In genomic region chr18:58279504-58280158, GRCh38 we compare ENCODE assay signal across 20 cellular contexts.
DNase-seq lines count a peak whose midpoint lies in the region; ATAC-seq and TF ChIP-seq lines count a peak whose summit lies in the region.
"Had no signal": no experiment of that assay in that cellular context is flagged by ENCODE, and none has a peak within 500 bp of the region (broad histone marks: within the 10 kb centered on the region; RNA-seq: fewer than 3 reads in every experiment).

No MANE protein-coding gene starts in this region.

- H3K4me1 ChIP-seq in mammary epithelial cell (ENCODE audit: insufficient read depth, low read length) (peaks cover 13% of the 10 kb centered on the region), lung (ENCODE audit: control insufficient read depth in 2 of 2, insufficient read depth in 2 of 2, low read length in 2 of 2) (peaks cover under 1 to 20% of the 10 kb centered on the region in 2 donors)
- H3K4me1 ChIP-seq: SJCRH30 had no signal

- H3K27me3 ChIP-seq in mammary epithelial cell (ENCODE audit: insufficient read depth, low read length) (no peaks in the 10 kb centered on the region), lung (ENCODE audit: control insufficient read depth, insufficient read depth) (no peaks in the 10 kb centered on the region)
- H3K27me3 ChIP-seq: SJCRH30 had no signal

- H3K9me3 Mint-ChIP-seq in MCF 10A (ENCODE audit: unreplicated experiment) (no peaks in the 10 kb centered on the region), WTC11 (peaks cover 8% of the 10 kb centered on the region; the same call in 1 of the 2 replicates)
- no peaks in the 10 kb centered on the region for H3K9me3 Mint-ChIP-seq in stimulated activated naive B cell treated with anti-CD40 and anti-IgM and Interleukin-4, amounts not matched to agents 10 μg/mL and 1 μg/mL and 100 μg/mL, for 72 hours
- H3K9me3 Mint-ChIP-seq: CD4-positive, alpha-beta T cell had no signal

- H3K27ac Mint-ChIP-seq in MCF 10A (ENCODE audit: low read depth, unreplicated experiment): peak overlapping the region; percentile 82
- H3K27ac Mint-ChIP-seq in WTC11: 0 out of 2 replicates have a peak overlapping the region, but pooled peaks have one; percentile 27
- no peak overlapping the region for H3K27ac Mint-ChIP-seq in stimulated activated naive B cell treated with anti-CD40 and anti-IgM and Interleukin-4, amounts not matched to agents 10 μg/mL and 1 μg/mL and 100 μg/mL, for 72 hours
- H3K27ac Mint-ChIP-seq: B cell; CD4-positive, alpha-beta T cell had no signal

- H3K36me3 Mint-ChIP-seq in MCF 10A (ENCODE audit: insufficient read depth, unreplicated experiment): no peaks in the 10 kb centered on the region
- no peaks in the 10 kb centered on the region for H3K36me3 Mint-ChIP-seq in WTC11
- peaks cover 0 to 2% of the 10 kb centered on the region in 2 donors for H3K36me3 Mint-ChIP-seq in stimulated activated naive B cell treated with anti-CD40 and anti-IgM and Interleukin-4, amounts not matched to agents 10 μg/mL and 1 μg/mL and 100 μg/mL, for 72 hours

- POLR2A ChIA-PET in MCF 10A (lab: Yijun Ruan, JAX): interaction anchor here (0.5 to 3.1 kb wide), 9 partner anchors 11 to 140 kb away, joined by 3 to 16 read pairs (median 4); no protein-coding TSS in a partner anchor
- POLR2A ChIA-PET in WTC11 (lab: Charles Lee): interaction anchor here (0.6 kb wide), 1 partner anchor 259 kb away, joined by 3 read pairs; no protein-coding TSS in a partner anchor

- H3K4me3 Mint-ChIP-seq in MCF 10A (ENCODE audit: unreplicated experiment): no peak overlapping the region
- no peak overlapping the region for H3K4me3 Mint-ChIP-seq in WTC11
- H3K4me3 Mint-ChIP-seq in stimulated activated naive B cell treated with anti-CD40 and anti-IgM and Interleukin-4, amounts not matched to agents 10 μg/mL and 1 μg/mL and 100 μg/mL, for 72 hours: no peak overlapping the region
- H3K4me3 Mint-ChIP-seq: B cell; CD4-positive, alpha-beta T cell had no signal

- no peaks in the 10 kb centered on the region for H4K20me1 ChIP-seq in mammary epithelial cell (ENCODE audit: insufficient read depth, low read length)

- dilution Hi-C loops in mammary epithelial cell (cut with HindIII; ENCODE audit: low sequenced_read_pairs): no loop called here

- WGBS in mammary epithelial cell (ENCODE audit: low coverage, missing lambda C conversion rate): 94% methylated on average over 5 of the region's 6 CpGs
- 68 to 83% methylated on average over 6 of the region's 6 CpGs for WGBS in lung, 2 donors

- H3K79me2 ChIP-seq in mammary epithelial cell (ENCODE audit: insufficient read depth, low read length): peaks cover 93% of the 10 kb centered on the region

- DNase-seq in MCF 10A (ENCODE audit: unreplicated experiment) (no peak), mammary epithelial cell (no peak), WTC11 (ENCODE audit: low spot score) (no peak), lung (ENCODE audit: low spot score) (peak; percentile 53), G401 (ENCODE audit: low spot score) (no peak)
- no peak for DNase-seq in activated CD4-positive, alpha-beta T cell treated with anti-CD3 and anti-CD28 coated beads for 4 hours
- no peak for DNase-seq in activated naive CD4-positive, alpha-beta T cell treated with anti-CD3 and anti-CD28 coated beads, Interleukin-2, amount 50 U/mL, for 16 hours
- no peak for DNase-seq in stimulated activated naive B cell treated with anti-CD40 and anti-IgM and Interleukin-4, amounts not matched to agents 10 μg/mL and 1 μg/mL and 100 μg/mL, for 72 hours
- DNase-seq: 8988T; Caco-2; CD4-positive, alpha-beta T cell; NCI-H1417 treated with DMSO at 0.1 percent for 48 hours; NCI-H2029; NCI-H2171; NCI-H526; PC-3; RPMI8226; SJCRH30 had no signal

- no TSS peak for BruUV-seq in MCF 10A (replicated peaks; lab: Mats Ljungman, UMichigan)
- no TSS peak for BruUV-seq in mammary epithelial cell (replicated peaks; lab: Mats Ljungman, UMichigan)

- ATAC-seq in WTC11 (no peak), lung (ENCODE audit: insufficient read depth, low FRiP score) (no peak)
- no peak for ATAC-seq in stimulated activated naive B cell treated with anti-CD40 and anti-IgM and Interleukin-4, amounts not matched to agents 10 μg/mL and 1 μg/mL and 100 μg/mL, for 72 hours (replicated peaks)
- ATAC-seq: PC-3 had no signal

- no peaks in the 10 kb centered on the region for H3K27me3 Mint-ChIP-seq in MCF 10A (ENCODE audit: insufficient read depth, unreplicated experiment)
- no peaks in the 10 kb centered on the region for H3K27me3 Mint-ChIP-seq in WTC11 (ENCODE audit: low read depth)
- H3K27me3 Mint-ChIP-seq in stimulated activated naive B cell treated with anti-CD40 and anti-IgM and Interleukin-4, amounts not matched to agents 10 μg/mL and 1 μg/mL and 100 μg/mL, for 72 hours: no peaks in the 10 kb centered on the region
- H3K27me3 Mint-ChIP-seq: B cell; CD4-positive, alpha-beta T cell had no signal

- no peak overlapping the region for H3K9ac ChIP-seq in mammary epithelial cell (ENCODE audit: insufficient read depth, low read length)
- H3K9ac ChIP-seq: KMS-11 had no signal

- H3K4me1 Mint-ChIP-seq in MCF 10A (ENCODE audit: insufficient read depth, unreplicated experiment): peaks cover 38% of the 10 kb centered on the region
- H3K4me1 Mint-ChIP-seq in WTC11: peaks cover 12% of the 10 kb centered on the region
- no peaks in the 10 kb centered on the region for H3K4me1 Mint-ChIP-seq in stimulated activated naive B cell treated with anti-CD40 and anti-IgM and Interleukin-4, amounts not matched to agents 10 μg/mL and 1 μg/mL and 100 μg/mL, for 72 hours
- H3K4me1 Mint-ChIP-seq: B cell had no signal

- H3K4me2 ChIP-seq in mammary epithelial cell (ENCODE audit: insufficient read depth, low read depth, low read length): no peak overlapping the region
- H3K4me2 ChIP-seq: KMS-11 had no signal

- in situ Hi-C loops in mammary epithelial cell (cut with MboI; ENCODE audit: low sequenced_read_pairs in 2 of 2): no loop called here
- in situ Hi-C loops in G401 (cut with HindIII; ENCODE audit: low sequenced_read_pairs): no loop called here

- intact Hi-C loops in MCF 10A (cut with micrococcal nuclease) (no loop called here), mammary epithelial cell (cut with micrococcal nuclease) (no loop called here)

- CTCF ChIA-PET in MCF 10A (lab: Yijun Ruan, JAX) (no interaction called here), mammary epithelial cell (lab: Charles Lee; ENCODE audit: low non-redundant PET) (no interaction called here), WTC11 (lab: Charles Lee) (no interaction called here)

- H3K9me3 ChIP-seq in mammary epithelial cell (replicated peaks; ENCODE audit: insufficient read depth, low read length): no peaks in the 10 kb centered on the region
- no peaks in the 10 kb centered on the region for H3K9me3 ChIP-seq in lung (ENCODE audit: control insufficient read depth in 2 of 2, insufficient read depth in 1 of 2, low read length in 1 of 2)
- H3K9me3 ChIP-seq: Caco-2, SJCRH30 had no signal

- peaks cover 3% of the 10 kb centered on the region for H3K36me3 ChIP-seq in mammary epithelial cell (ENCODE audit: insufficient read depth, low read length)
- no peaks in the 10 kb centered on the region for H3K36me3 ChIP-seq in lung (ENCODE audit: control insufficient read depth in 2 of 2, insufficient read depth in 2 of 2, low read length in 2 of 2)
- H3K36me3 ChIP-seq: SJCRH30 had no signal

- TF ChIP-seq CTCF in MCF 10A (IDR thresholded peaks at IDR 0.05; ENCODE audit: unreplicated experiment) (no peak), mammary epithelial cell (conservative IDR thresholded peaks at IDR 0.05 in 1 of 2, IDR thresholded peaks at IDR 0.05 in 1 of 2; ENCODE audit: extremely low read depth in 1 of 2, insufficient read depth in 1 of 2, low read depth in 1 of 2, low read length in 2 of 2) (no peak), WTC11 (IDR thresholded peaks at IDR 0.05) (no peak), lung (IDR thresholded peaks at IDR 0.05; ENCODE audit: control extremely low read depth, extremely low read depth) (no peak)

- H3K27ac ChIP-seq in mammary epithelial cell (ENCODE audit: insufficient read depth, low read depth, low read length): no peak overlapping the region
- peak overlapping the region in 1 of 2 donors; percentile 72 for H3K27ac ChIP-seq in lung (ENCODE audit: low read depth in 1 of 2, low read length in 1 of 2)
- H3K27ac ChIP-seq: KMS-11, SJCRH30 had no signal

- H3K4me3 ChIP-seq in mammary epithelial cell (replicated peaks in 1 of 3; ENCODE audit: insufficient read depth in 1 of 3, low read depth in 2 of 3, low read length in 3 of 3) (no peak overlapping the region), lung (no peak overlapping the region)
- H3K4me3 ChIP-seq: SJCRH30 had no signal

- no peak overlapping the region for H2AFZ ChIP-seq in mammary epithelial cell (ENCODE audit: low read depth, low read length)

TF ChIP-seq in WTC11, 78 proteins besides CTCF, POLR2A, EP300 and RAD21 (continues in another document):
- no peak for TF ChIP-seq KAT7 (CRISPR knock-in tag; IDR thresholded peaks at IDR 0.05; ENCODE audit: borderline replicate concordance)
- TF ChIP-seq CREM (CRISPR knock-in tag; IDR thresholded peaks at IDR 0.05): no peak
- TF ChIP-seq, protein P1, sequence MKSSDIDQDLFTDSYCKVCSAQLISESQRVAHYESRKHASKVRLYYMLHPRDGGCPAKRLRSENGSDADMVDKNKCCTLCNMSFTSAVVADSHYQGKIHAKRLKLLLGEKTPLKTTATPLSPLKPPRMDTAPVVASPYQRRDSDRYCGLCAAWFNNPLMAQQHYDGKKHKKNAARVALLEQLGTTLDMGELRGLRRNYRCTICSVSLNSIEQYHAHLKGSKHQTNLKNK (CRISPR knock-in tag; IDR thresholded peaks at IDR 0.05): no peak
- TF ChIP-seq ETV6 (CRISPR knock-in tag; IDR thresholded peaks at IDR 0.05): no peak
- TF ChIP-seq ATF3 (CRISPR knock-in tag; conservative IDR thresholded peaks at IDR 0.05): no peak
- TF ChIP-seq RELA (CRISPR knock-in tag; IDR thresholded peaks at IDR 0.05; ENCODE audit: borderline replicate concordance): no peak
- no peak for TF ChIP-seq ZNF396 (CRISPR knock-in tag; IDR thresholded peaks at IDR 0.05; ENCODE audit: borderline replicate concordance)
- no peak for TF ChIP-seq NFATC4 (CRISPR knock-in tag; IDR thresholded peaks at IDR 0.05)
- TF ChIP-seq PRRX2 (CRISPR knock-in tag; IDR thresholded peaks at IDR 0.05): no peak
